In the genomic region with DNA sequence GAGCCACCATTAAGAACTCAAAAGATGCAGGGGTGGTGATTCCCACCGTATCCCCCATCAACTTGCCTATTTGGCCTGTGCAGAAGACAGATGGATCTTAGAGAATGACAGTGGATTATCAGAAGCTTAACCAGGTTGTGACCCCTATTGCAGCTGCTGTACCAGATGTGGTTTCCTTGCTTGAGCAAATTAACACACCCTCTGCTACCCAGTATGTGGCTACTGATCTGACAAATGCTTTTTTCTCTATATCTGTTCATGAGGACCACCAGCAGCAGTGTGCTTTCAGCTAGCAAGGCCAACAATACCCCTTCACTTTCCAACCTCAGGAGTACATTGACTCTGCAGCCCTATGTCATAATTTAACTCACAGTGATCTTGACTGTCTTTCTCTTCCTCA, we compare ENCODE assay signal across 19 cellular contexts. TPM values are rescaled to one million over a fixed set of nuclear protein-coding genes. Genes with fewer than 3 reads are reported as not detected.
"Had no signal": no experiment of that assay in that cellular context is flagged by ENCODE, and none has a peak within 500 bp of the region (broad histone marks: within the 10 kb centered on the region; RNA-seq: fewer than 3 reads in every experiment).

No MANE protein-coding gene starts in this region.

- H3K27ac ChIP-seq: foreskin keratinocyte, lower lobe of right lung, sigmoid colon, upper lobe of left lung had no signal

- ATAC-seq: foreskin keratinocyte had no signal

- H3K27me3 ChIP-seq: upper lobe of left lung had no signal

- FAIRE-seq: endometrium, kidney, TTC549 had no signal

- H3K36me3 ChIP-seq: lower lobe of right lung, sigmoid colon, upper lobe of left lung had no signal

- H3K9me3 ChIP-seq: lower lobe of right lung, sigmoid colon, upper lobe of left lung had no signal

- H3K4me1 ChIP-seq: foreskin keratinocyte, lower lobe of right lung, sigmoid colon had no signal

- DNase-seq: activated CD4-positive, alpha-beta T cell treated with anti-CD3 and anti-CD28 coated beads for 1 hour; activated CD4-positive, alpha-beta T cell treated with anti-CD3 and anti-CD28 coated beads, Interleukin-2, amount 50 U/mL, for 1 hour; activated CD8-positive, alpha-beta memory T cell treated with anti-CD3 and anti-CD28 coated beads for 24 hours; aorta; foreskin keratinocyte; kidney; lower lobe of right lung; naive B cell; retina; sigmoid colon; stimulated activated CD4-positive, alpha-beta T cell treated with anti-CD3 and anti-CD28 coated beads, Interleukin-15, amount 100 ng/mL, for 24 hours; stimulated activated CD4-positive, alpha-beta T cell treated with anti-CD3 and anti-CD28 coated beads, Interleukin-2, amount 100 ng/mL, for 48 hours; stimulated activated CD8-positive, alpha-beta memory T cell treated with anti-CD3 and anti-CD28 coated beads, Interleukin-4, amount 100 ng/mL, for 48 hours; stimulated activated naive CD4-positive, alpha-beta T cell treated with Interleukin-2 at 50 U/mL for 16 hours; T-helper 1 cell had no signal

- H3K4me2 ChIP-seq: smooth muscle cell had no signal

- H3K4me3 ChIP-seq: lower lobe of right lung, sigmoid colon, smooth muscle cell, upper lobe of left lung had no signal

RNA-seq across cellular contexts. Expression of a gene that starts 8.6 kb away (rescaled TPM):
- polyA plus RNA-seq: smooth muscle cell had no signal
